Comparison of ENCODE assay signal across 1 cellular context in the genomic region with DNA sequence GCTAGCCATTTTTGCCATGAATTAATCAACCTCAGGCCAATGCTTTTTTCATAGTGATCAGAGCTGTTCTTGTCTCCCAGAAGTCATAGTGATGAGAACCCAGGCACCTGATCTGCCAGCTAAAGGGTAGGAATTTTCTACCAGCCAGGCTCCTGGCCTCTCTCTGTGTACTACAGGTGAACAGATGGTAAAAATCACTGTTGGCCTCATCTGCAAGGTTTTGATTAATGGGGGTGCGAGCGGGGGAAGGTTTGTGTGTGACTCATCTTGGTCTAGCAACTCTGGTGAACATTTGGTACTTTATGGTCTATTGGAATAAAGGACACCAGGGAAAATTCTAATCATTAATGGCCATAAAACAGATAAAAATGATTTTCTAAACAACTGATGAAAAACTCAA.
TF ChIP-seq lines count a peak whose summit lies in the region.

No MANE protein-coding gene starts in this region.

TF ChIP-seq in K562, 482 proteins besides CTCF, POLR2A, EP300 and RAD21:
- no peak for TF ChIP-seq MAFF (IDR thresholded peaks at IDR 0.05; ENCODE audit: low read length)
- peak; percentile 19 to 26; a peak in 1 of 4 replicates for TF ChIP-seq KDM1A (IDR thresholded peaks at IDR 0.05)
- no peak for TF ChIP-seq STAT5B (CRISPR knock-in tag; IDR thresholded peaks at IDR 0.05)
- TF ChIP-seq FOXK1 (CRISPR knock-in tag; IDR thresholded peaks at IDR 0.05; ENCODE audit: borderline replicate concordance): no peak
